ENCODE assay signal across 21 cellular contexts in the genomic region with DNA sequence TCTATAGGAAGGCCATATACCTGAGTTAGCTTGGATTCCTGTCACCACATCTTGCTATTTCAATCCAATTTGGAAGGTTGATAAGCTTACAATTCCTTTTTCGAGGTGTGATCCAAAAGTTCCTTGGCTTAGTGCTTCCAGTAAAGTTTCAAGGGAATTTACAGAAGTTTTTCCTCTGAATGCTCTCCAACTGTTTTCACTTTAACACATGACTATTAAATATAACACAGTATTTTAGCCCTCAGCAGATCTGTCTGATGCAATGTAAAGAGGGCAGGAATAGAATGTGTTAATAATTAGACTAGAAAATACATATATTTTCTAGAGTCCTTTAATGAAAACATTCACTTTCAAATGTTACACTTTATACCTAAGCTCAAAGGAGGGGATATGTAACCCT.
"Had no signal": no experiment of that assay in that cellular context is flagged by ENCODE, and none has a peak within 500 bp of the region (broad histone marks: within the 10 kb centered on the region; RNA-seq: fewer than 3 reads in every experiment).

No MANE protein-coding gene starts in this region.

- H3K4me3 Mint-ChIP-seq: activated CD4-positive, alpha-beta memory T cell treated with anti-CD3 and anti-CD28 coated beads for 36 hours; activated CD4-positive, alpha-beta T cell treated with anti-CD3 and anti-CD28 coated beads for 36 hours; activated naive CD4-positive, alpha-beta T cell treated with anti-CD3 and anti-CD28 coated beads, Interleukin-2, amount 50 U/mL, for 24 hours; activated T-cell treated with anti-CD3 and anti-CD28 coated beads, Interleukin-2, amount 50 U/mL, for 4 hours; dendritic cell treated with granulocyte-macrophage colony-stimulating factor and Interleukin-4, amounts not matched to agents 40 ng/mL and 50 ng/mL, for 4 days; effector memory CD8-positive, alpha-beta T cell; memory B cell; natural killer cell treated with Interleukin-12 subunit alpha and Interleukin-12 subunit beta and Interleukin-15 and Interleukin-18, amount 100 ng/mL, for 72 hours; T-helper 17 cell had no signal

- H3K27ac ChIP-seq: body of pancreas, hepatocyte, prostate gland, stomach, thyroid gland had no signal

- H3K36me3 ChIP-seq: prostate gland, stomach, thyroid gland had no signal

- H3K4me1 Mint-ChIP-seq: activated CD4-positive, alpha-beta T cell treated with anti-CD3 and anti-CD28 coated beads for 36 hours; activated naive CD4-positive, alpha-beta T cell treated with anti-CD3 and anti-CD28 coated beads, Interleukin-2, amount 50 U/mL, for 24 hours; T-helper 17 cell had no signal

- H3K4me1 ChIP-seq: body of pancreas, prostate gland, stomach, thyroid gland had no signal

- H2AFZ ChIP-seq: hepatocyte had no signal

- H3K9me3 ChIP-seq: body of pancreas, prostate gland, stomach, thyroid gland had no signal

- H3K36me3 Mint-ChIP-seq: activated CD4-positive, alpha-beta memory T cell treated with anti-CD3 and anti-CD28 coated beads for 36 hours; activated naive CD4-positive, alpha-beta T cell treated with anti-CD3 and anti-CD28 coated beads, Interleukin-2, amount 50 U/mL, for 24 hours; memory B cell; natural killer cell treated with Interleukin-12 subunit alpha and Interleukin-12 subunit beta and Interleukin-15 and Interleukin-18, amount 100 ng/mL, for 72 hours had no signal

- H3K79me2 ChIP-seq: hepatocyte had no signal

- H3K27ac Mint-ChIP-seq: activated CD4-positive, alpha-beta memory T cell treated with anti-CD3 and anti-CD28 coated beads for 36 hours; activated CD4-positive, alpha-beta T cell treated with anti-CD3 and anti-CD28 coated beads for 36 hours; activated naive CD4-positive, alpha-beta T cell treated with anti-CD3 and anti-CD28 coated beads, Interleukin-2, amount 50 U/mL, for 24 hours; dendritic cell treated with granulocyte-macrophage colony-stimulating factor and Interleukin-4, amounts not matched to agents 40 ng/mL and 50 ng/mL, for 4 days; effector memory CD8-positive, alpha-beta T cell; memory B cell; natural killer cell treated with Interleukin-12 subunit alpha and Interleukin-12 subunit beta and Interleukin-15 and Interleukin-18, amount 100 ng/mL, for 72 hours; T-helper 17 cell had no signal

- H3K4me3 ChIP-seq: body of pancreas, hepatocyte, prostate gland, stomach, thyroid gland had no signal

- H3K9me3 Mint-ChIP-seq: activated naive CD4-positive, alpha-beta T cell treated with anti-CD3 and anti-CD28 coated beads, Interleukin-2, amount 50 U/mL, for 24 hours; activated T-cell treated with anti-CD3 and anti-CD28 coated beads, Interleukin-2, amount 50 U/mL, for 4 hours; dendritic cell treated with granulocyte-macrophage colony-stimulating factor and Interleukin-4, amounts not matched to agents 40 ng/mL and 50 ng/mL, for 4 days; memory B cell; natural killer cell treated with Interleukin-12 subunit alpha and Interleukin-12 subunit beta and Interleukin-15 and Interleukin-18, amount 100 ng/mL, for 72 hours had no signal

- H3K4me2 ChIP-seq: hepatocyte had no signal

- H3K27me3 Mint-ChIP-seq: activated CD4-positive, alpha-beta memory T cell treated with anti-CD3 and anti-CD28 coated beads for 36 hours; activated CD4-positive, alpha-beta T cell treated with anti-CD3 and anti-CD28 coated beads for 36 hours; activated naive CD4-positive, alpha-beta T cell treated with anti-CD3 and anti-CD28 coated beads, Interleukin-2, amount 50 U/mL, for 24 hours; dendritic cell treated with granulocyte-macrophage colony-stimulating factor and Interleukin-4, amounts not matched to agents 40 ng/mL and 50 ng/mL, for 4 days; effector memory CD8-positive, alpha-beta T cell; memory B cell; natural killer cell treated with Interleukin-12 subunit alpha and Interleukin-12 subunit beta and Interleukin-15 and Interleukin-18, amount 100 ng/mL, for 72 hours; T-helper 17 cell had no signal

- DNase-seq: activated CD4-positive, alpha-beta memory T cell treated with anti-CD3 and anti-CD28 coated beads for 36 hours; activated CD4-positive, alpha-beta T cell treated with anti-CD3 and anti-CD28 coated beads for 36 hours; activated effector memory CD4-positive, alpha-beta T cell treated with Interleukin-2 at 50 U/mL for 16 hours; activated T-cell treated with anti-CD3 and anti-CD28 coated beads, Interleukin-2, amount 50 U/mL, for 4 hours; amniotic stem cell; body of pancreas; central memory CD4-positive, alpha-beta T cell; effector memory CD8-positive, alpha-beta T cell; islet precursor cell; nucleus accumbens; right cardiac atrium; stimulated activated CD4-positive, alpha-beta T cell treated with anti-CD3 and anti-CD28 coated beads, Interleukin-1b, Interleukin-23, amount 100 ng/mL, for 48 hours; stomach; T-helper 17 cell; thyroid gland had no signal

- H3K27me3 ChIP-seq: body of pancreas, hepatocyte, stomach, thyroid gland had no signal
